In genomic region chr20:46951840-46952497, GRCh38 we compare ENCODE assay signal across 23 cellular contexts. TPM values are rescaled to one million over a fixed set of nuclear protein-coding genes. Genes with fewer than 3 reads are reported as not detected.
A peak's percentile ranks its signal among the peaks of the same experiment; 100 is the strongest.
DNase-seq lines count a peak whose midpoint lies in the region; ATAC-seq and TF ChIP-seq lines count a peak whose summit lies in the region.
"Had no signal": no experiment of that assay in that cellular context is flagged by ENCODE, and none has a peak within 500 bp of the region (broad histone marks: within the 10 kb centered on the region; RNA-seq: fewer than 3 reads in every experiment).

No MANE protein-coding gene starts in this region.

- H3K9me3 ChIP-seq in H9 (ENCODE audit: control insufficient read depth, low read depth, low read length) (no peaks in the 10 kb centered on the region), ascending aorta (no peaks in the 10 kb centered on the region)
- H3K9me3 ChIP-seq: uterus had no signal

- H3K27me3 Mint-ChIP-seq in H9 (ENCODE audit: low read depth) (peaks cover 3% of the 10 kb centered on the region), progenitor cell of endocrine pancreas (peaks cover 4% of the 10 kb centered on the region)

- H3K14ac ChIP-seq in H9 (ENCODE audit: insufficient read depth, low read length), result no peak overlapping the region

- no peaks in the 10 kb centered on the region for H3K4me1 ChIP-seq in H9 (ENCODE audit: insufficient read depth, low read length)
- H3K4me1 ChIP-seq in ascending aorta, result no peaks in the 10 kb centered on the region
- H3K4me1 ChIP-seq: right atrium auricular region, uterus had no signal

- H4K8ac ChIP-seq in H9 (replicated peaks; ENCODE audit: insufficient read length, low read depth, low read length), result no peak overlapping the region

- H3K9ac ChIP-seq in H9 (ENCODE audit: extremely low read depth, insufficient read length, low read length), result no peak overlapping the region
- H3K9ac ChIP-seq: KMS-11 had no signal

- H3K4me2 ChIP-seq in H9 (ENCODE audit: insufficient read depth, insufficient read length, low read length), result no peak overlapping the region
- H3K4me2 ChIP-seq: KMS-11 had no signal

- H4K91ac ChIP-seq in H9 (ENCODE audit: insufficient read length, low read depth, low read length), result no peak overlapping the region

- DNase-seq in AG20443 (ENCODE audit: low spot score) (peak; percentile 50), H9 (no peak), brain microvascular endothelial cell (no peak), progenitor cell of endocrine pancreas (ENCODE audit: low spot score, unreplicated experiment) (no peak), left cardiac atrium (no peak), ascending aorta (ENCODE audit: low spot score in 2 of 2) (no peak)
- DNase-seq: activated CD4-positive, CD25-positive, alpha-beta regulatory T cell; activated naive CD4-positive, alpha-beta T cell treated with Interleukin-2 at 50 U/mL for 16 hours; Calu3; NCI-H1105 treated with DMSO at 0.1 percent for 48 hours; NCI-H2107; NCI-H510A treated with DMSO at 0.1 percent for 48 hours; occipital lobe; SHP77; uterus had no signal

- H3K79me2 ChIP-seq in H9 (ENCODE audit: insufficient read depth, low read length), result no peaks in the 10 kb centered on the region

- H3K4me1 Mint-ChIP-seq in H9 (peaks cover 4 to 10% of the 10 kb centered on the region in 2 experiments), progenitor cell of endocrine pancreas (ENCODE audit: low read depth) (no peaks in the 10 kb centered on the region)

- H3K27me3 ChIP-seq in H9 (ENCODE audit: insufficient read depth, low read length) (no peaks in the 10 kb centered on the region; the same call in 1 of the 2 replicates), brain microvascular endothelial cell (replicated peaks) (no peaks in the 10 kb centered on the region), ascending aorta (no peaks in the 10 kb centered on the region)
- H3K27me3 ChIP-seq: right atrium auricular region, uterus had no signal

- intact Hi-C loops in left cardiac atrium (cut with DNase I) (no loop called here), ascending aorta (cut with DNase I) (no loop called here)

- H3K27ac Mint-ChIP-seq in H9, result peak overlapping the region in 1 of 3 experiments; percentile 85; a peak in 1 of 7 replicates
- peak overlapping the region; percentile 6 for H3K27ac Mint-ChIP-seq in progenitor cell of endocrine pancreas

- WGBS in H9 (ENCODE audit: extremely low coverage, insufficient read length, low lambda C conversion rate), result no CpG with 5 or more reads among the region's 10 CpGs

- in situ Hi-C loops in brain microvascular endothelial cell (cut with HindIII; ENCODE audit: low pct_ligation_motif_present, low sequenced_read_pairs), result no loop called here

- H3T11ph ChIP-seq in H9 (ENCODE audit: low read length), result no peak overlapping the region

- no peaks in the 10 kb centered on the region for H4K20me1 ChIP-seq in H9 (ENCODE audit: control insufficient read depth, insufficient read depth, insufficient read length)

- no peak overlapping the region for H2BK15ac ChIP-seq in H9 (ENCODE audit: low read depth, low read length)

- no peak overlapping the region for H2AK5ac ChIP-seq in H9 (ENCODE audit: insufficient read length, low read length)

- no peak overlapping the region for H3K18ac ChIP-seq in H9 (ENCODE audit: insufficient read length, low read depth, low read length)

- H2BK5ac ChIP-seq in H9 (ENCODE audit: insufficient read length, low read length), result no peak overlapping the region

- H2BK20ac ChIP-seq in H9 (ENCODE audit: low read depth, low read length, poor library complexity, severe bottlenecking), result no peak overlapping the region

- H3K4ac ChIP-seq in H9 (ENCODE audit: low read depth, low read length), result no peak overlapping the region

- H2BK12ac ChIP-seq in H9 (ENCODE audit: insufficient read length, low read depth, low read length), result no peak overlapping the region

- no peak overlapping the region for H2BK120ac ChIP-seq in H9 (ENCODE audit: low read depth, low read length, poor library complexity, severe bottlenecking)

- TF ChIP-seq CTCF in H9 (conservative IDR thresholded peaks at IDR 0.05) (0 out of 3 replicates have a peak, but pooled peaks have one; percentile 26), brain microvascular endothelial cell (IDR thresholded peaks at IDR 0.05; ENCODE audit: low read depth, low read length, missing control alignments) (peak; percentile 19), progenitor cell of endocrine pancreas (IDR thresholded peaks at IDR 0.05; ENCODE audit: unreplicated experiment) (no peak), ascending aorta (IDR thresholded peaks at IDR 0.05) (no peak)

- H3K36me3 Mint-ChIP-seq in H9 (ENCODE audit: insufficient read depth in 1 of 3, low read depth in 3 of 3) (peaks cover 0 to 5% (median 2%) of the 10 kb centered on the region in 3 experiments; a peak in 5 of 7 replicates), progenitor cell of endocrine pancreas (ENCODE audit: insufficient read depth) (no peaks in the 10 kb centered on the region)

- no peak for ATAC-seq in left cardiac atrium
- ATAC-seq in GM19452 (IDR thresholded peaks at IDR 0.05; ENCODE audit: unreplicated experiment), result no peak
- ATAC-seq: esophagus mucosa, HCT116 had no signal

- H3K4me3 ChIP-seq in brain microvascular endothelial cell (ENCODE audit: low read depth, low read length) (no peak overlapping the region), ascending aorta (no peak overlapping the region)
- H3K4me3 ChIP-seq: right atrium auricular region, uterus had no signal

- no peak overlapping the region for H4K5ac ChIP-seq in H9 (ENCODE audit: insufficient read length, low read depth, low read length)

- H3K36me3 ChIP-seq in brain microvascular endothelial cell (replicated peaks), result no peaks in the 10 kb centered on the region
- H3K36me3 ChIP-seq in ascending aorta, result no peaks in the 10 kb centered on the region
- H3K36me3 ChIP-seq: right atrium auricular region, uterus had no signal

- H3K27ac ChIP-seq in H9 (ENCODE audit: insufficient read length, low read depth, low read length) (no peak overlapping the region), brain microvascular endothelial cell (no peak overlapping the region), ascending aorta (no peak overlapping the region)
- H3K27ac ChIP-seq: KMS-11, right atrium auricular region, uterus had no signal

- H2AFZ ChIP-seq in H9 (ENCODE audit: low read length), result no peak overlapping the region

- no peak overlapping the region for H3K56ac ChIP-seq in H9 (ENCODE audit: insufficient read length, low read depth, low read length)

- H3K23me2 ChIP-seq in H9 (ENCODE audit: insufficient read length, low read depth, low read length, poor library complexity, severe bottlenecking), result no peaks in the 10 kb centered on the region

- H3K23ac ChIP-seq in H9 (ENCODE audit: insufficient read length, low read depth, low read length), result no peak overlapping the region

- H3K4me3 Mint-ChIP-seq in H9 (no peak overlapping the region), progenitor cell of endocrine pancreas (ENCODE audit: low read depth) (no peak overlapping the region)

- peaks cover 3 to 4% of the 10 kb centered on the region in 2 experiments; a peak in 3 of 5 replicates for H3K9me3 Mint-ChIP-seq in H9
- peaks cover 3% of the 10 kb centered on the region for H3K9me3 Mint-ChIP-seq in progenitor cell of endocrine pancreas (ENCODE audit: low read depth)

- H3K79me1 ChIP-seq in H9 (ENCODE audit: insufficient read depth, low read depth, low read length, poor library complexity, severe bottlenecking), result no peaks in the 10 kb centered on the region

RNA-seq across cellular contexts. Expression of gene EYA2, which starts 57.3 kb away (rescaled TPM):
- total RNA-seq in H9 (2021) (0.68 and 0.74 TPM in 2 replicates), progenitor cell of endocrine pancreas (0.53 and 0.73 TPM in 2 replicates), left cardiac atrium (1 to 10 TPM; 3.0 to 5.1 TPM), ascending aorta (15.4 TPM)
- total RNA-seq: dermis microvascular lymphatic vessel endothelial cell; glomerular endothelial cell; T-helper 1 cell treated with Interleukin-12 subunit alpha and Interleukin-12 subunit beta and Interleukin-4 antibody, amounts not matched to agents 30 ng/mL and 1 ng/mL, for 36 hours had no signal

Comparison
In these comparisons a context has a peak if more than half of its experiments do, and no peak if none do; other contexts are left out.
1. CTCF ChIP-seq: peak in H9 (single experiment) and brain microvascular endothelial cell (single experiment); none in progenitor cell of endocrine pancreas (single experiment) and ascending aorta (0 of 3).